2 cellular contexts compared by ENCODE assay signal in genomic region chr22:30920407-30920806, GRCh38.
TF ChIP-seq lines count a peak whose summit lies in the region.

No MANE protein-coding gene starts in this region.

TF ChIP-seq in A549, 52 proteins besides CTCF, POLR2A, EP300 and RAD21:
- peak; percentile 94 for TF ChIP-seq SMC3 (IDR thresholded peaks at IDR 0.05)
- TF ChIP-seq TP53 (CRISPR knock-in tag; IDR thresholded peaks at IDR 0.05) = no peak

TF ChIP-seq in HepG2, 621 proteins besides CTCF, POLR2A, EP300 and RAD21:
- no peak for TF ChIP-seq ETV5 (CRISPR knock-in tag; IDR thresholded peaks at IDR 0.05; ENCODE audit: borderline replicate concordance)
- peak; percentile 75 for TF ChIP-seq SMC3 (IDR thresholded peaks at IDR 0.05; ENCODE audit: low read length)
- peak; percentile 82 for TF ChIP-seq STAG1 (CRISPR knock-in tag; IDR thresholded peaks at IDR 0.05)
- peak; percentile 57 for TF ChIP-seq XRCC5 (optimal IDR thresholded peaks at IDR 0.05; ENCODE audit: low read length)
- TF ChIP-seq USF2 (IDR thresholded peaks at IDR 0.05; ENCODE audit: low read depth, low read length) = no peak
- TF ChIP-seq USF2 (CRISPR knock-in tag; IDR thresholded peaks at IDR 0.05; ENCODE audit: borderline replicate concordance) = no peak
- no peak for TF ChIP-seq GRHL1 (CRISPR knock-in tag; conservative IDR thresholded peaks at IDR 0.05)
- no peak for TF ChIP-seq ZNF609 (CRISPR knock-in tag; IDR thresholded peaks at IDR 0.05; ENCODE audit: borderline replicate concordance)
